ENCODE assay signal across 16 cellular contexts in genomic region chr11:87871071-87871470, GRCh38.
A peak's percentile ranks its signal among the peaks of the same experiment; 100 is the strongest.
DNase-seq lines count a peak whose midpoint lies in the region; ATAC-seq, FAIRE-seq and TF ChIP-seq lines count a peak whose summit lies in the region.
"Had no signal": no experiment of that assay in that cellular context is flagged by ENCODE, and none has a peak within 500 bp of the region (broad histone marks: within the 10 kb centered on the region; RNA-seq: fewer than 3 reads in every experiment).

No MANE protein-coding gene starts in this region.

- no peak overlapping the region for H4K91ac ChIP-seq in IMR-90 (ENCODE audit: insufficient read depth, low read depth, low read length)

- H3K23ac ChIP-seq in IMR-90 (ENCODE audit: low read depth, low read length) = no peak overlapping the region

- no peak overlapping the region for H2AFZ ChIP-seq in IMR-90 (replicated peaks; ENCODE audit: low read length, poor library complexity)
- H2AFZ ChIP-seq: GM23248 had no signal

- peak overlapping the region; percentile 41; the same call in 1 of the 2 replicates for H2BK20ac ChIP-seq in IMR-90 (ENCODE audit: low read depth, low read length)

- TF ChIP-seq CTCF in IMR-90 (conservative IDR thresholded peaks at IDR 0.05; ENCODE audit: low read depth, low read length) = no peak
- TF ChIP-seq CTCF in endodermal cell (conservative IDR thresholded peaks at IDR 0.05) = no peak
- no peak for TF ChIP-seq CTCF in Calu3 (IDR thresholded peaks at IDR 0.05; ENCODE audit: unreplicated experiment)
- no peak for TF ChIP-seq CTCF in pancreas (IDR thresholded peaks at IDR 0.05)

- no peaks in the 10 kb centered on the region for H3K79me1 ChIP-seq in IMR-90 (ENCODE audit: low read depth in 1 of 2, low read length in 2 of 2)

- H3K36me3 ChIP-seq in IMR-90 (ENCODE audit: control insufficient read depth, insufficient read depth, low read length) (no peaks in the 10 kb centered on the region), endodermal cell (ENCODE audit: control insufficient read depth, insufficient read depth, low read length) (no peaks in the 10 kb centered on the region), pancreas (no peaks in the 10 kb centered on the region)
- H3K36me3 ChIP-seq: BE2C had no signal

- no peak overlapping the region for H4K8ac ChIP-seq in IMR-90 (ENCODE audit: low read depth in 2 of 2, low read length in 2 of 2)

- H2AK5ac ChIP-seq in IMR-90 (ENCODE audit: low read depth, low read length) = no peak overlapping the region

- H3K27ac Mint-ChIP-seq in endodermal cell = no peak overlapping the region
- no peak overlapping the region for H3K27ac Mint-ChIP-seq in Calu3 (ENCODE audit: unreplicated experiment)
- H3K27ac Mint-ChIP-seq: CD4-positive, alpha-beta memory T cell had no signal

- H3K27ac ChIP-seq in IMR-90 (ENCODE audit: insufficient read depth, low read length) (no peak overlapping the region), endodermal cell (ENCODE audit: low read depth, low read length) (no peak overlapping the region), pancreas (no peak overlapping the region)
- H3K27ac ChIP-seq: C4-2B, GM23248 had no signal

- H3K4ac ChIP-seq in IMR-90 (ENCODE audit: low read depth, low read length) = peak overlapping the region; percentile 29; the same call in 1 of the 2 replicates

- H3K4me1 ChIP-seq in IMR-90 (ENCODE audit: control insufficient read depth, insufficient read depth, low read length) = no peaks in the 10 kb centered on the region
- H3K4me1 ChIP-seq in endodermal cell (ENCODE audit: control insufficient read depth, insufficient read depth, low read length) = no peaks in the 10 kb centered on the region
- H3K4me1 ChIP-seq in pancreas = no peaks in the 10 kb centered on the region
- H3K4me1 ChIP-seq: BE2C had no signal

- H3K9me3 Mint-ChIP-seq in endodermal cell = no peaks in the 10 kb centered on the region
- no peaks in the 10 kb centered on the region for H3K9me3 Mint-ChIP-seq in Calu3 (ENCODE audit: low read depth, unreplicated experiment)

- dilution Hi-C loops in IMR-90 (cut with HindIII; ENCODE audit: low sequenced_read_pairs, unreplicated experiment) = no loop called here

- no peaks in the 10 kb centered on the region for H3K27me3 ChIP-seq in IMR-90 (ENCODE audit: control insufficient read depth, insufficient read depth, low read length)
- no peaks in the 10 kb centered on the region for H3K27me3 ChIP-seq in endodermal cell (ENCODE audit: control insufficient read depth, insufficient read depth, low read length, poor library complexity, severe bottlenecking)
- no peaks in the 10 kb centered on the region for H3K27me3 ChIP-seq in pancreas
- H3K27me3 ChIP-seq: BE2C had no signal

- no peak overlapping the region for H3K18ac ChIP-seq in IMR-90 (ENCODE audit: low read depth, low read length)

- no peak for TF ChIP-seq POLR2A in IMR-90 (IDR thresholded peaks at IDR 0.05; ENCODE audit: low read depth, low read length)

- no peak overlapping the region for H4K5ac ChIP-seq in IMR-90 (ENCODE audit: low read depth, low read length)

- BruUV-seq in IMR-90 (replicated peaks; lab: Mats Ljungman, UMichigan) (no TSS peak), Calu3 (replicated peaks; lab: Mats Ljungman, UMichigan) (no TSS peak)

- in situ Hi-C loops in IMR-90 (cut with MboI; ENCODE audit: low sequenced_read_pairs) = no loop called here

- H3K4me3 ChIP-seq in IMR-90 (ENCODE audit: insufficient read depth, low read depth, low read length) = no peak overlapping the region
- no peak overlapping the region for H3K4me3 ChIP-seq in endodermal cell (ENCODE audit: low read length)
- no peak overlapping the region for H3K4me3 ChIP-seq in pancreas
- H3K4me3 ChIP-seq: GM12878, GM23248 had no signal

- ATAC-seq in IMR-90 (ENCODE audit: low read depth) (no peak), pancreas (no peak)
- ATAC-seq: GM12878 had no signal

- H3K27me3 Mint-ChIP-seq in endodermal cell (ENCODE audit: insufficient read depth) = no peaks in the 10 kb centered on the region
- H3K27me3 Mint-ChIP-seq in Calu3 (ENCODE audit: unreplicated experiment) = no peaks in the 10 kb centered on the region

- H3K56ac ChIP-seq in IMR-90 (ENCODE audit: extremely low read depth, insufficient read depth, low read length) = no peak overlapping the region

- H3K4me1 Mint-ChIP-seq in endodermal cell (peaks cover 3% of the 10 kb centered on the region), Calu3 (ENCODE audit: low read depth, unreplicated experiment) (no peaks in the 10 kb centered on the region)
- H3K4me1 Mint-ChIP-seq: CD4-positive, alpha-beta memory T cell had no signal

- no peaks in the 10 kb centered on the region for H4K20me1 ChIP-seq in IMR-90 (ENCODE audit: insufficient read depth, low read length)

- DNase-seq in Ammon's horn (ENCODE audit: low spot score) (peak; percentile 46), IMR-90 (no peak), endodermal cell (peak; percentile 64), islet precursor cell (peak; percentile 57), Calu3 (no peak), pancreas (no peak)
- no peak for DNase-seq in activated CD4-positive, CD25-positive, alpha-beta regulatory T cell treated with anti-CD3 and anti-CD28 coated beads, Interleukin-2, amount 50 U/mL, for 72 hours
- DNase-seq: BE2C; CD4-positive, alpha-beta memory T cell; DMS53; GM23248; H7 had no signal

- no peak overlapping the region for H3K4me3 Mint-ChIP-seq in endodermal cell
- no peak overlapping the region for H3K4me3 Mint-ChIP-seq in Calu3 (ENCODE audit: low read depth, unreplicated experiment)
- H3K4me3 Mint-ChIP-seq: CD4-positive, alpha-beta memory T cell had no signal

- no peak for FAIRE-seq in pancreas (lab: Jason Lieb, UNC)
- FAIRE-seq: D721Med, GM12878, GM18507 had no signal

- no peak overlapping the region for H3K9ac ChIP-seq in IMR-90 (ENCODE audit: low read depth, low read length)
- H3K9ac ChIP-seq in endodermal cell (ENCODE audit: extremely low read depth, low read length, poor library complexity, severe bottlenecking) = no peak overlapping the region
- H3K9ac ChIP-seq: GM23248 had no signal

- no peak overlapping the region for H2BK120ac ChIP-seq in IMR-90 (ENCODE audit: low read depth, low read length)

- H3K9me3 ChIP-seq in IMR-90 (ENCODE audit: control insufficient read depth, insufficient read depth, low read length) (no peaks in the 10 kb centered on the region), endodermal cell (ENCODE audit: control insufficient read depth, low read length) (no peaks in the 10 kb centered on the region), pancreas (no peaks in the 10 kb centered on the region)
- H3K9me3 ChIP-seq: BE2C had no signal

- POLR2A ChIA-PET in IMR-90 (lab: Charles Lee; ENCODE audit: unreplicated experiment) = no interaction called here

- no peak overlapping the region for H2BK15ac ChIP-seq in IMR-90 (ENCODE audit: low read depth, low read length)

- H3K36me3 Mint-ChIP-seq in endodermal cell (ENCODE audit: low read depth) (no peaks in the 10 kb centered on the region), Calu3 (ENCODE audit: insufficient read depth, unreplicated experiment) (no peaks in the 10 kb centered on the region)
- H3K36me3 Mint-ChIP-seq: CD4-positive, alpha-beta memory T cell had no signal

- H2BK5ac ChIP-seq in IMR-90 (ENCODE audit: low read depth, low read length, poor library complexity, severe bottlenecking) = no peak overlapping the region

- H3K9me1 ChIP-seq in IMR-90 (ENCODE audit: insufficient read depth, low read length) = no peaks in the 10 kb centered on the region

- H3K14ac ChIP-seq in IMR-90 (replicated peaks; ENCODE audit: low read depth, low read length) = no peak overlapping the region

- no CpG with 5 or more reads among the region's 2 CpGs for WGBS in IMR-90 (ENCODE audit: extremely low coverage in 2 of 2, insufficient read length in 1 of 2), 2 experiments
- WGBS in endodermal cell (ENCODE audit: insufficient coverage in 1 of 2, insufficient read length in 1 of 2), 2 experiments = 40 to 66% methylated on average over 1 to 2 of the region's 2 CpGs
- WGBS in pancreas, 2 donors = 46 to 49% methylated on average over 2 of the region's 2 CpGs

- no peak for TF ChIP-seq RAD21 in IMR-90 (IDR thresholded peaks at IDR 0.05; ENCODE audit: low read length)

- intact Hi-C loops in IMR-90 (cut with micrococcal nuclease) (loop anchor here (10.0 kb wide), 1 partner anchor 406 kb away; no protein-coding TSS in a partner anchor), Calu3 (cut with micrococcal nuclease; ENCODE audit: unreplicated experiment) (no loop called here), pancreas (cut with DNase I) (no loop called here)

- H2AK9ac ChIP-seq in IMR-90 (replicated peaks; ENCODE audit: low read depth, low read length, poor library complexity) = no peak overlapping the region

- no peak overlapping the region for H3K4me2 ChIP-seq in IMR-90 (ENCODE audit: low read depth, low read length)

- CTCF ChIA-PET in IMR-90 (lab: Yijun Ruan, JAX) (interaction anchor here (0.6 kb wide), 1 partner anchor 103 kb away, joined by 3 read pairs; no protein-coding TSS in a partner anchor), Calu3 (lab: Charles Lee) (no interaction called here)

TF ChIP-seq in IMR-90, 13 proteins besides CTCF, POLR2A, EP300 and RAD21:
- no peak for TF ChIP-seq NFE2L2 (IDR thresholded peaks at IDR 0.05; ENCODE audit: low read depth, low read length)
- TF ChIP-seq MXI1 (IDR thresholded peaks at IDR 0.05; ENCODE audit: borderline replicate concordance, low read depth, low read length) = no peak
- no peak for TF ChIP-seq MAZ (IDR thresholded peaks at IDR 0.05; ENCODE audit: borderline replicate concordance, low read depth, low read length)
- TF ChIP-seq BHLHE40 (IDR thresholded peaks at IDR 0.05; ENCODE audit: low read depth, low read length) = no peak
- no peak for TF ChIP-seq SMC3 (IDR thresholded peaks at IDR 0.05; ENCODE audit: low read depth, low read length)
- TF ChIP-seq ELK1 (IDR thresholded peaks at IDR 0.05; ENCODE audit: borderline replicate concordance, low read depth, low read length) = no peak
- TF ChIP-seq RCOR1 (IDR thresholded peaks at IDR 0.05; ENCODE audit: insufficient replicate concordance, low read length) = no peak
- TF ChIP-seq CHD1 (IDR thresholded peaks at IDR 0.05; ENCODE audit: low read depth, low read length) = no peak

Comparison
In these comparisons a context has a peak if more than half of its experiments do, and no peak if none do; other contexts are left out.
1. DNase-seq: peak in Ammon's horn (single experiment), endodermal cell (single experiment) and islet precursor cell (single experiment); none in IMR-90 (single experiment), Calu3 (single experiment), pancreas (0 of 6) and activated CD4-positive, CD25-positive, alpha-beta regulatory T cell treated with anti-CD3 and anti-CD28 coated beads, Interleukin-2, amount 50 U/mL, for 72 hours (single experiment).